16 cellular contexts compared by ENCODE assay signal in genomic region chr20:1855113-1855512, GRCh38. TPM values are rescaled to one million over a fixed set of nuclear protein-coding genes. Genes with fewer than 3 reads are reported as not detected.
DNase-seq lines count a peak whose midpoint lies in the region; ATAC-seq and TF ChIP-seq lines count a peak whose summit lies in the region.
"Had no signal": no experiment of that assay in that cellular context is flagged by ENCODE, and none has a peak within 500 bp of the region (broad histone marks: within the 10 kb centered on the region; RNA-seq: fewer than 3 reads in every experiment).

No MANE protein-coding gene starts in this region.

- H3K9me2 ChIP-seq in hepatocyte (replicated peaks; ENCODE audit: insufficient read depth), result no peaks in the 10 kb centered on the region

- H3K27ac Mint-ChIP-seq in Caco-2 (ENCODE audit: unreplicated experiment), result peak overlapping the region; percentile 74
- no peak overlapping the region for H3K27ac Mint-ChIP-seq in activated naive CD8-positive, alpha-beta T cell treated with anti-CD3 and anti-CD28 coated beads, Interleukin-2, amount 50 U/mL, for 24 hours
- H3K27ac Mint-ChIP-seq: CD8-positive, alpha-beta memory T cell; H9 had no signal

- 45% methylated on average over 6 of the region's 6 CpGs for WGBS in hepatocyte (ENCODE audit: low lambda C conversion rate, missing lambda C conversion rate)

- H3K4me2 ChIP-seq in hepatocyte, result no peak overlapping the region
- H3K4me2 ChIP-seq: BLaER1 had no signal

- no peaks in the 10 kb centered on the region for H3K36me3 Mint-ChIP-seq in Caco-2 (ENCODE audit: insufficient read depth, unreplicated experiment)
- no peaks in the 10 kb centered on the region for H3K36me3 Mint-ChIP-seq in activated naive CD8-positive, alpha-beta T cell treated with anti-CD3 and anti-CD28 coated beads, Interleukin-2, amount 50 U/mL, for 24 hours (ENCODE audit: low read depth)
- H3K36me3 Mint-ChIP-seq: CD8-positive, alpha-beta memory T cell had no signal

- no peaks in the 10 kb centered on the region for H4K20me1 ChIP-seq in hepatocyte (ENCODE audit: insufficient read depth, poor library complexity, severe bottlenecking)

- H3K9me3 ChIP-seq in Caco-2 (no peaks in the 10 kb centered on the region), hepatocyte (ENCODE audit: low read depth) (no peaks in the 10 kb centered on the region), mucosa of descending colon (no peaks in the 10 kb centered on the region)
- H3K9me3 ChIP-seq: BLaER1 had no signal

- peak overlapping the region; percentile 46 for H3K27ac ChIP-seq in hepatocyte
- H3K27ac ChIP-seq: 22Rv1, BLaER1 had no signal

- no peak for TF ChIP-seq CTCF in Caco-2 (IDR thresholded peaks at IDR 0.05; ENCODE audit: insufficient read depth in 1 of 2, low read depth in 1 of 2, low read length in 1 of 2, severe bottlenecking in 1 of 2, unreplicated experiment in 1 of 2)
- no peak for TF ChIP-seq CTCF in hepatocyte (IDR thresholded peaks at IDR 0.05; ENCODE audit: poor library complexity)
- no peak for TF ChIP-seq CTCF in mucosa of descending colon (IDR thresholded peaks at IDR 0.05)

- no peaks in the 10 kb centered on the region for H3K9me3 Mint-ChIP-seq in Caco-2 (ENCODE audit: unreplicated experiment)
- H3K9me3 Mint-ChIP-seq in activated naive CD8-positive, alpha-beta T cell treated with anti-CD3 and anti-CD28 coated beads, Interleukin-2, amount 50 U/mL, for 24 hours, result no peaks in the 10 kb centered on the region
- H3K9me3 Mint-ChIP-seq: H9 had no signal

- H3K27me3 ChIP-seq in Caco-2 (replicated peaks; ENCODE audit: control insufficient read depth, insufficient read depth, low read length) (no peaks in the 10 kb centered on the region), hepatocyte (no peaks in the 10 kb centered on the region)

- H3K4me1 Mint-ChIP-seq in Caco-2 (ENCODE audit: low read depth, unreplicated experiment), result peaks cover 33% of the 10 kb centered on the region
- peaks cover 11% of the 10 kb centered on the region for H3K4me1 Mint-ChIP-seq in activated naive CD8-positive, alpha-beta T cell treated with anti-CD3 and anti-CD28 coated beads, Interleukin-2, amount 50 U/mL, for 24 hours

- intact Hi-C loops in Caco-2 (cut with micrococcal nuclease; ENCODE audit: unreplicated experiment), result loop anchor here (1.0 kb wide), 2 partner anchors 19 to 53 kb away; no protein-coding TSS in a partner anchor
- intact Hi-C loops in mucosa of descending colon (cut with DNase I, micrococcal nuclease), result no loop called here

- H3K4me3 ChIP-seq in Caco-2 (ENCODE audit: low read depth, low read length) (no peak overlapping the region), hepatocyte (no peak overlapping the region), mucosa of descending colon (no peak overlapping the region)
- H3K4me3 ChIP-seq: BLaER1 had no signal

- POLR2A ChIA-PET in Caco-2 (lab: Charles Lee), result no interaction called here

- no peaks in the 10 kb centered on the region for H3K27me3 Mint-ChIP-seq in Caco-2 (ENCODE audit: insufficient read depth, unreplicated experiment)
- peaks cover 1% of the 10 kb centered on the region for H3K27me3 Mint-ChIP-seq in activated naive CD8-positive, alpha-beta T cell treated with anti-CD3 and anti-CD28 coated beads, Interleukin-2, amount 50 U/mL, for 24 hours

- no TSS peak for BruUV-seq in Caco-2 (replicated peaks; lab: Mats Ljungman, UMichigan)

- no peaks in the 10 kb centered on the region for H3K79me2 ChIP-seq in hepatocyte

- peak overlapping the region; percentile 33 for H3K4me3 Mint-ChIP-seq in Caco-2 (ENCODE audit: unreplicated experiment)
- no peak overlapping the region for H3K4me3 Mint-ChIP-seq in activated naive CD8-positive, alpha-beta T cell treated with anti-CD3 and anti-CD28 coated beads, Interleukin-2, amount 50 U/mL, for 24 hours
- H3K4me3 Mint-ChIP-seq: H9 had no signal

- peaks cover 51% of the 10 kb centered on the region for H3K4me1 ChIP-seq in Caco-2
- H3K4me1 ChIP-seq in hepatocyte (ENCODE audit: insufficient read depth), result peaks cover 6% of the 10 kb centered on the region
- no peaks in the 10 kb centered on the region for H3K4me1 ChIP-seq in mucosa of descending colon (ENCODE audit: low read depth)

- H3K36me3 ChIP-seq in Caco-2 (ENCODE audit: control insufficient read depth, insufficient read depth, low read length), result no peaks in the 10 kb centered on the region
- no peaks in the 10 kb centered on the region for H3K36me3 ChIP-seq in hepatocyte (replicated peaks; ENCODE audit: insufficient read depth, low read depth)
- no peaks in the 10 kb centered on the region for H3K36me3 ChIP-seq in mucosa of descending colon (ENCODE audit: low read depth)
- H3K36me3 ChIP-seq: BLaER1 had no signal

- no peak overlapping the region for H2AFZ ChIP-seq in hepatocyte

- peak; percentile 38 for ATAC-seq in mucosa of descending colon
- no peak for ATAC-seq in activated naive CD8-positive, alpha-beta T cell treated with anti-CD3 and anti-CD28 coated beads, Interleukin-2, amount 50 U/mL, for 24 hours

- CTCF ChIA-PET in Caco-2 (lab: Charles Lee), result interaction anchor here (0.8 to 2.5 kb wide), 3 partner anchors 14 to 53 kb away, joined by 4 to 14 read pairs (median 4); no protein-coding TSS in a partner anchor

- DNase-seq in Caco-2 (peak; percentile 84 to 91), NCI-H1417 treated with DMSO at 0.1 percent for 48 hours (lab: John Stamatoyannopoulos, UW) (peak; percentile 20), hepatocyte (ENCODE audit: low spot score) (peak; percentile 51), mucosa of descending colon (no peak), LoVo (ENCODE audit: low spot score) (no peak), germinal center (ENCODE audit: low spot score) (no peak), SW480 (ENCODE audit: low spot score) (no peak)
- DNase-seq in activated naive CD8-positive, alpha-beta T cell treated with anti-CD3 and anti-CD28 coated beads, Interleukin-2, amount 50 U/mL, for 24 hours, result no peak
- DNase-seq: AML-193; CD8-positive, alpha-beta memory T cell; DMS53; GF-D8; GOT3; H9 had no signal

RNA-seq across cellular contexts. Expression of gene SIRPA, which starts 40.1 kb away (rescaled TPM):
- total RNA-seq in Caco-2 (2022), result 31.6 and 33.3 TPM in 2 replicates
- total RNA-seq in hepatocyte, result 14.0 and 16.0 TPM in 2 replicates
- 14.4 and 18.6 TPM in 2 replicates for polyA plus RNA-seq in hepatocyte
- 10 to 100 TPM in 2 of 3 donors, 1 to 10 TPM in 1; 7.6 to 24.4 (median 14.1) TPM for total RNA-seq in mucosa of descending colon
- polyA plus RNA-seq: CD8-positive, alpha-beta memory T cell had no signal

Comparison
In these comparisons a context has a peak if more than half of its experiments do, and no peak if none do; other contexts are left out.
1. DNase-seq: peak in Caco-2 (2 of 2), NCI-H1417 treated with DMSO at 0.1 percent for 48 hours (single experiment) and hepatocyte (single experiment); none in mucosa of descending colon (0 of 3), LoVo (single experiment), germinal center (single experiment), SW480 (single experiment) and activated naive CD8-positive, alpha-beta T cell treated with anti-CD3 and anti-CD28 coated beads, Interleukin-2, amount 50 U/mL, for 24 hours (single experiment).